ENCODE assay signal across 10 cellular contexts in the genomic region with DNA sequence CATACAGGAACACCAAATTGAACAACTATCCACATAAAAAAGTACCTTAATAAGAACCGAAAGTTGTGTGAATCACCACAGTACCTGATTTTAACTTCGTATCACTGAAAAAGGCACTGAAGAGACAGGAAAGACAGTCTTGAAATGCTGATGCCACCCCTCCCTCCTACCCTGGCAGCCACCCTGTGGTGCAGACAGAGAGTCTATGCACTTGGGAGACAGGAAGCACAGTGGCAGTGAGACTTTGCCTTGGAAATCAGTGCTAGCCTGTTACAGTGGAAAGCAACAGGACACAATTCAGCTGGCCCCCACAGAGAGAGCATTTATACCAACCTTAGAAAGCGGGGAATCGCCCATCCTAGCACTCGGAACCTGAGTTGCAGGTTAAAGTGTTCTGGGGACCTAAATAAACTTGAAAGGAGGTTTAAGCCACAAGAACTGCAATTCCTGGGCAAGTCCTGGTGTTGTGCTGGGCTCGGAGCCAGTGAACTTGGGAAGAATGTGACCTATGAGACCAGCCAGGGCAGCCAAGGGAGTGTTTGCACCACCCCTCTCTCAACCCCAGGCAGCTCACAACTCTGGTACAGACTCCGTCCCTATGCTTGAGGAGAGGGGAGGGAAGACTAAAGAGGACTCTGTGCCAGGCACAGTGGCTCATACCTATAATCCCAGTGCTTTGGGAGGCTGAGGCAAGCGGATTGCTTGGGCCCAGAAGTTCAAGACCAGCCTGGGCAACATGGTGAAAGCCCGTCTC.
DNase-seq lines count a peak whose midpoint lies in the region; ATAC-seq and TF ChIP-seq lines count a peak whose summit lies in the region.
"Had no signal": no experiment of that assay in that cellular context is flagged by ENCODE, and none has a peak within 500 bp of the region (broad histone marks: within the 10 kb centered on the region; RNA-seq: fewer than 3 reads in every experiment).

No MANE protein-coding gene starts in this region.

- H2AFZ ChIP-seq in GM23338 = no peak overlapping the region

- no peaks in the 10 kb centered on the region for H3K27me3 ChIP-seq in GM23338 (ENCODE audit: insufficient read depth)
- H3K27me3 ChIP-seq: gastrocnemius medialis had no signal

- no peaks in the 10 kb centered on the region for H3K4me1 ChIP-seq in GM23338 (ENCODE audit: insufficient read depth)

- TF ChIP-seq CTCF in GM23338 (conservative IDR thresholded peaks at IDR 0.05; ENCODE audit: low read depth in 2 of 2) = no peak
- no peak for TF ChIP-seq CTCF in astrocyte of the spinal cord (IDR thresholded peaks at IDR 0.05; ENCODE audit: low read depth, low read length)
- no peak for TF ChIP-seq CTCF in endothelial cell (IDR thresholded peaks at IDR 0.05; ENCODE audit: unreplicated experiment)

- no peak overlapping the region for H3K4me2 ChIP-seq in GM23338

- H3K36me3 ChIP-seq in GM23338 (ENCODE audit: insufficient read depth) = no peaks in the 10 kb centered on the region
- H3K36me3 ChIP-seq: gastrocnemius medialis had no signal

- peaks cover 11% of the 10 kb centered on the region; the same call in 2 of the 3 replicates for H3K4me1 Mint-ChIP-seq in GM23338
- peaks cover 9% of the 10 kb centered on the region for H3K4me1 Mint-ChIP-seq in endothelial cell (ENCODE audit: unreplicated experiment)

- H3K79me2 ChIP-seq in GM23338 (replicated peaks; ENCODE audit: insufficient read depth) = no peaks in the 10 kb centered on the region

- H3K36me3 Mint-ChIP-seq in GM23338 (ENCODE audit: low read depth) (peaks cover 2% of the 10 kb centered on the region; the same call in 1 of the 3 replicates), endothelial cell (ENCODE audit: low read depth, unreplicated experiment) (peaks cover 3% of the 10 kb centered on the region)

- peaks cover 11% of the 10 kb centered on the region for H3K9me3 Mint-ChIP-seq in GM23338
- H3K9me3 Mint-ChIP-seq in endothelial cell (ENCODE audit: unreplicated experiment) = no peaks in the 10 kb centered on the region

- DNase-seq in GM23338 (ENCODE audit: low spot score) (no peak), astrocyte of the spinal cord (ENCODE audit: low read depth, low spot score) (peak; percentile 76), iris pigment epithelial cell (ENCODE audit: low read depth) (peak; percentile 78), endothelial cell (ENCODE audit: low spot score) (no peak), NCI-H510A treated with DMSO at 0.1 percent for 48 hours (lab: John Stamatoyannopoulos, UW) (no peak)
- no peak for DNase-seq in stimulated activated naive CD8-positive, alpha-beta T cell treated with anti-CD3 and anti-CD28 coated beads, Interleukin-15, Interleukin-2, amounts not matched to agents 100 U/mL and 50 U/mL, for 24 hours
- DNase-seq: NCI-H524 treated with DMSO at 0.1 percent for 48 hours had no signal

- H3K4me3 ChIP-seq in GM23338 (no peak overlapping the region), astrocyte of the spinal cord (ENCODE audit: low read depth, low read length) (no peak overlapping the region)
- H3K4me3 ChIP-seq: gastrocnemius medialis had no signal

- H3K4me3 Mint-ChIP-seq in GM23338 (no peak overlapping the region), endothelial cell (ENCODE audit: unreplicated experiment) (no peak overlapping the region)

- no peaks in the 10 kb centered on the region for H4K20me1 ChIP-seq in GM23338 (replicated peaks; ENCODE audit: insufficient read depth)

- H3K27me3 Mint-ChIP-seq in GM23338 (ENCODE audit: insufficient read depth, low read depth, poor library complexity) (peaks cover 3% of the 10 kb centered on the region), endothelial cell (ENCODE audit: unreplicated experiment) (peaks cover 1% of the 10 kb centered on the region)

- no peak overlapping the region for H3K27ac Mint-ChIP-seq in GM23338
- no peak overlapping the region for H3K27ac Mint-ChIP-seq in endothelial cell (ENCODE audit: unreplicated experiment)

- no peaks in the 10 kb centered on the region; the same call in 1 of the 2 replicates for H3K9me2 ChIP-seq in GM23338 (ENCODE audit: insufficient read depth)

- H3K27ac ChIP-seq in GM23338 (ENCODE audit: low read depth) = no peak overlapping the region
- H3K27ac ChIP-seq: gastrocnemius medialis had no signal

- in situ Hi-C loops in astrocyte of the spinal cord (cut with HindIII; ENCODE audit: low sequenced_read_pairs) = no loop called here

- ATAC-seq in GM23338 (peak; percentile 65), GM21825 (IDR thresholded peaks at IDR 0.05; ENCODE audit: unreplicated experiment) (no peak), HG02938 (IDR thresholded peaks at IDR 0.05; ENCODE audit: unreplicated experiment) (no peak)
- ATAC-seq in stimulated activated naive CD8-positive, alpha-beta T cell treated with anti-CD3 and anti-CD28 coated beads, Interleukin-15, Interleukin-2, amounts not matched to agents 100 U/mL and 50 U/mL, for 24 hours = peak; percentile 37
- ATAC-seq: gastrocnemius medialis had no signal

- H3F3A ChIP-seq in GM23338 (replicated peaks; ENCODE audit: low read depth) = no peaks in the 10 kb centered on the region

TF ChIP-seq in GM23338, 12 proteins besides CTCF, POLR2A, EP300 and RAD21 (continues in another document):
- TF ChIP-seq, protein P1, sequence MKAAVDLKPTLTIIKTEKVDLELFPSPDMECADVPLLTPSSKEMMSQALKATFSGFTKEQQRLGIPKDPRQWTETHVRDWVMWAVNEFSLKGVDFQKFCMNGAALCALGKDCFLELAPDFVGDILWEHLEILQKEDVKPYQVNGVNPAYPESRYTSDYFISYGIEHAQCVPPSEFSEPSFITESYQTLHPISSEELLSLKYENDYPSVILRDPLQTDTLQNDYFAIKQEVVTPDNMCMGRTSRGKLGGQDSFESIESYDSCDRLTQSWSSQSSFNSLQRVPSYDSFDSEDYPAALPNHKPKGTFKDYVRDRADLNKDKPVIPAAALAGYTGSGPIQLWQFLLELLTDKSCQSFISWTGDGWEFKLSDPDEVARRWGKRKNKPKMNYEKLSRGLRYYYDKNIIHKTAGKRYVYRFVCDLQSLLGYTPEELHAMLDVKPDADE (IDR thresholded peaks at IDR 0.05) = no peak
- no peak for TF ChIP-seq JUNB (IDR thresholded peaks at IDR 0.05; ENCODE audit: unreplicated experiment)
- TF ChIP-seq, protein P2, sequence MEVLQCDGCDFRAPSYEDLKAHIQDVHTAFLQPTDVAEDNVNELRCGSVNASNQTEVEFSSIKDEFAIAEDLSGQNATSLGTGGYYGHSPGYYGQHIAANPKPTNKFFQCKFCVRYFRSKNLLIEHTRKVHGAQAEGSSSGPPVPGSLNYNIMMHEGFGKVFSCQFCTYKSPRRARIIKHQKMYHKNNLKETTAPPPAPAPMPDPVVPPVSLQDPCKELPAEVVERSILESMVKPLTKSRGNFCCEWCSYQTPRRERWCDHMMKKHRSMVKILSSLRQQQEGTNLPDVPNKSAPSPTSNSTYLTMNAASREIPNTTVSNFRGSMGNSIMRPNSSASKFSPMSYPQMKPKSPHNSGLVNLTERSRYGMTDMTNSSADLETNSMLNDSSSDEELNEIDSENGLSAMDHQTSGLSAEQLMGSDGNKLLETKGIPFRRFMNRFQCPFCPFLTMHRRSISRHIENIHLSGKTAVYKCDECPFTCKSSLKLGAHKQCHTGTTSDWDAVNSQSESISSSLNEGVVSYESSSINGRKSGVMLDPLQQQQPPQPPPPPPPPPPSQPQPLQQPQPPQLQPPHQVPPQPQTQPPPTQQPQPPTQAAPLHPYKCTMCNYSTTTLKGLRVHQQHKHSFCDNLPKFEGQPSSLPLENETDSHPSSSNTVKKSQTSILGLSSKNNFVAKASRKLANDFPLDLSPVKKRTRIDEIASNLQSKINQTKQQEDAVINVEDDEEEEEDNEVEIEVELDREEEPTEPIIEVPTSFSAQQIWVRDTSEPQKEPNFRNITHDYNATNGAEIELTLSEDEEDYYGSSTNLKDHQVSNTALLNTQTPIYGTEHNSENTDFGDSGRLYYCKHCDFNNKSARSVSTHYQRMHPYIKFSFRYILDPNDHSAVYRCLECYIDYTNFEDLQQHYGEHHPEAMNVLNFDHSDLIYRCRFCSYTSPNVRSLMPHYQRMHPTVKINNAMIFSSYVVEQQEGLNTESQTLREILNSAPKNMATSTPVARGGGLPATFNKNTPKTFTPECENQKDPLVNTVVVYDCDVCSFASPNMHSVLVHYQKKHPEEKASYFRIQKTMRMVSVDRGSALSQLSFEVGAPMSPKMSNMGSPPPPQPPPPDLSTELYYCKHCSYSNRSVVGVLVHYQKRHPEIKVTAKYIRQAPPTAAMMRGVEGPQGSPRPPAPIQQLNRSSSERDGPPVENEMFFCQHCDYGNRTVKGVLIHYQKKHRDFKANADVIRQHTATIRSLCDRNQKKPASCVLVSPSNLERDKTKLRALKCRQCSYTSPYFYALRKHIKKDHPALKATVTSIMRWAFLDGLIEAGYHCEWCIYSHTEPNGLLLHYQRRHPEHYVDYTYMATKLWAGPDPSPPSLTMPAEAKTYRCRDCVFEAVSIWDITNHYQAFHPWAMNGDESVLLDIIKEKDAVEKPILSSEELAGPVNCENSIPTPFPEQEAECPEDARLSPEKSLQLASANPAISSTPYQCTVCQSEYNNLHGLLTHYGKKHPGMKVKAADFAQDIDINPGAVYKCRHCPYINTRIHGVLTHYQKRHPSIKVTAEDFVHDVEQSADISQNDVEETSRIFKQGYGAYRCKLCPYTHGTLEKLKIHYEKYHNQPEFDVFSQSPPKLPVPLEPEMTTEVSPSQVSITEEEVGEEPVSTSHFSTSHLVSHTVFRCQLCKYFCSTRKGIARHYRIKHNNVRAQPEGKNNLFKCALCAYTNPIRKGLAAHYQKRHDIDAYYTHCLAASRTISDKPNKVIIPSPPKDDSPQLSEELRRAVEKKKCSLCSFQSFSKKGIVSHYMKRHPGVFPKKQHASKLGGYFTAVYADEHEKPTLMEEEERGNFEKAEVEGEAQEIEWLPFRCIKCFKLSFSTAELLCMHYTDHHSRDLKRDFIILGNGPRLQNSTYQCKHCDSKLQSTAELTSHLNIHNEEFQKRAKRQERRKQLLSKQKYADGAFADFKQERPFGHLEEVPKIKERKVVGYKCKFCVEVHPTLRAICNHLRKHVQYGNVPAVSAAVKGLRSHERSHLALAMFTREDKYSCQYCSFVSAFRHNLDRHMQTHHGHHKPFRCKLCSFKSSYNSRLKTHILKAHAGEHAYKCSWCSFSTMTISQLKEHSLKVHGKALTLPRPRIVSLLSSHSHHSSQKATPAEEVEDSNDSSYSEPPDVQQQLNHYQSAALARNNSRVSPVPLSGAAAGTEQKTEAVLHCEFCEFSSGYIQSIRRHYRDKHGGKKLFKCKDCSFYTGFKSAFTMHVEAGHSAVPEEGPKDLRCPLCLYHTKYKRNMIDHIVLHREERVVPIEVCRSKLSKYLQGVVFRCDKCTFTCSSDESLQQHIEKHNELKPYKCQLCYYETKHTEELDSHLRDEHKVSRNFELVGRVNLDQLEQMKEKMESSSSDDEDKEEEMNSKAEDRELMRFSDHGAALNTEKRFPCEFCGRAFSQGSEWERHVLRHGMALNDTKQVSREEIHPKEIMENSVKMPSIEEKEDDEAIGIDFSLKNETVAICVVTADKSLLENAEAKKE (CRISPR knock-in tag; IDR thresholded peaks at IDR 0.05) = no peak

Comparison
In these comparisons a context has a peak if more than half of its experiments do, and no peak if none do; other contexts are left out.
1. ATAC-seq: peak in GM23338 (single experiment) and stimulated activated naive CD8-positive, alpha-beta T cell treated with anti-CD3 and anti-CD28 coated beads, Interleukin-15, Interleukin-2, amounts not matched to agents 100 U/mL and 50 U/mL, for 24 hours (single experiment); none in GM21825 (single experiment) and HG02938 (single experiment).
2. DNase-seq: peak in astrocyte of the spinal cord (single experiment) and iris pigment epithelial cell (single experiment); none in GM23338 (single experiment), stimulated activated naive CD8-positive, alpha-beta T cell treated with anti-CD3 and anti-CD28 coated beads, Interleukin-15, Interleukin-2, amounts not matched to agents 100 U/mL and 50 U/mL, for 24 hours (single experiment), endothelial cell (single experiment) and NCI-H510A treated with DMSO at 0.1 percent for 48 hours (single experiment).